In genomic region chr16:20308266-20308665, GRCh38 we compare ENCODE assay signal across 10 cellular contexts. TPM values are rescaled to one million over a fixed set of nuclear protein-coding genes. Genes with fewer than 3 reads are reported as not detected.
"Had no signal": no experiment of that assay in that cellular context is flagged by ENCODE, and none has a peak within 500 bp of the region (broad histone marks: within the 10 kb centered on the region; RNA-seq: fewer than 3 reads in every experiment).

No MANE protein-coding gene starts in this region.

- FAIRE-seq: HepG2, HTR-8/SVneo, K562 had no signal

- H3K4me3 Mint-ChIP-seq: IgD-negative memory B cell had no signal

- H3K36me3 Mint-ChIP-seq: IgD-negative memory B cell had no signal

- H3K27ac ChIP-seq: HL-60 had no signal

- H3K4me3 ChIP-seq: K562 had no signal

- ATAC-seq: HepG2, K562 had no signal

- H3K4me1 Mint-ChIP-seq: IgD-negative memory B cell had no signal

- DNase-seq: IMR-90, KBM-7, KG1 had no signal

- H3K27ac Mint-ChIP-seq: IgD-negative memory B cell had no signal

- H3K27me3 Mint-ChIP-seq: IgD-negative memory B cell had no signal

RNA-seq across cellular contexts. Expression of gene GP2, which starts 19.0 kb away (rescaled TPM):
- total RNA-seq: HT-29, HT1080, IMR-90 had no signal
- polyA plus RNA-seq: IgD-negative memory B cell, IMR-90, K562 had no signal

RNA-seq across cellular contexts. Expression of gene UMOD, which starts 44.2 kb away (rescaled TPM):
- total RNA-seq: HepG2, HT-29, HT1080, IMR-90, K562 had no signal
- polyA plus RNA-seq: HepG2, IgD-negative memory B cell, IMR-90, K562 had no signal
